In genomic region chr5:61304611-61305369, GRCh38 we compare ENCODE assay signal across 10 cellular contexts. TPM values are rescaled to one million over a fixed set of nuclear protein-coding genes. Genes with fewer than 3 reads are reported as not detected.
A peak's percentile ranks its signal among the peaks of the same experiment; 100 is the strongest.
DNase-seq lines count a peak whose midpoint lies in the region; FAIRE-seq and TF ChIP-seq lines count a peak whose summit lies in the region.
"Had no signal": no experiment of that assay in that cellular context is flagged by ENCODE, and none has a peak within 500 bp of the region (broad histone marks: within the 10 kb centered on the region; RNA-seq: fewer than 3 reads in every experiment).

No MANE protein-coding gene starts in this region.

- no peak overlapping the region for H3K4me3 ChIP-seq in prostate gland

- TF ChIP-seq CTCF in prostate gland (IDR thresholded peaks at IDR 0.05) = no peak

- peak; percentile 90 for DNase-seq in HCEC 1CT
- DNase-seq in RCC 7860 (ENCODE audit: low spot score) = peak; percentile 49
- DNase-seq in fibroblast of gingiva (ENCODE audit: low read depth) = peak; percentile 73
- DNase-seq in prostate gland (ENCODE audit: low spot score) = peak; percentile 73
- DNase-seq in NCI-H2107 (lab: John Stamatoyannopoulos, UW) = no peak
- no peak for DNase-seq in COR-L47 (lab: John Stamatoyannopoulos, UW)
- no peak for DNase-seq in activated effector memory CD4-positive, alpha-beta T cell treated with Interleukin-2 at 50 U/mL for 16 hours
- no peak for DNase-seq in GF-D8 (lab: John Stamatoyannopoulos, UW)
- DNase-seq: activated CD4-positive, alpha-beta T cell treated with anti-CD3 and anti-CD28 coated beads, Interleukin-2, amount 50 U/mL, for 48 hours; NCI-H446 had no signal

- 21% methylated on average over 15 of the region's 15 CpGs for WGBS in prostate gland

- no peak for FAIRE-seq in RCC 7860 (lab: Jason Lieb, UNC)

- no peak for TF ChIP-seq POLR2A in prostate gland (IDR thresholded peaks at IDR 0.05)

- H3K27ac ChIP-seq in prostate gland = peak overlapping the region; percentile 40 to 68

- no peaks in the 10 kb centered on the region for H3K27me3 ChIP-seq in prostate gland (replicated peaks; ENCODE audit: insufficient read depth)

- no peaks in the 10 kb centered on the region for H3K36me3 ChIP-seq in prostate gland

- intact Hi-C loops in prostate gland (cut with DNase I) = no loop called here

- no peaks in the 10 kb centered on the region for H3K9me3 ChIP-seq in prostate gland

- H3K4me1 ChIP-seq in prostate gland (replicated peaks) = no peaks in the 10 kb centered on the region

RNA-seq across cellular contexts. Expression of gene ZSWIM6, which starts 27.3 kb away (rescaled TPM):
- 10 to 100 TPM in 1 of 2 donors, 1 to 10 TPM in 1; 8.7 to 13.7 TPM for total RNA-seq in prostate gland

Comparison
In these comparisons a context has a peak if more than half of its experiments do, and no peak if none do; other contexts are left out.
1. DNase-seq: peak in HCEC 1CT (single experiment), RCC 7860 (single experiment), fibroblast of gingiva (single experiment) and prostate gland (single experiment); none in NCI-H2107 (single experiment), COR-L47 (single experiment), activated effector memory CD4-positive, alpha-beta T cell treated with Interleukin-2 at 50 U/mL for 16 hours (single experiment) and GF-D8 (single experiment).